Comparison of ENCODE assay signal across 21 cellular contexts in genomic region chr2:46825958-46826897, GRCh38.
DNase-seq lines count a peak whose midpoint lies in the region; ATAC-seq and TF ChIP-seq lines count a peak whose summit lies in the region.
"Had no signal": no experiment of that assay in that cellular context is flagged by ENCODE, and none has a peak within 500 bp of the region (broad histone marks: within the 10 kb centered on the region; RNA-seq: fewer than 3 reads in every experiment).

No MANE protein-coding gene starts in this region.

- POLR2A ChIA-PET in PC-9 (lab: Charles Lee; ENCODE audit: unreplicated experiment): no interaction called here

- H3K4me2 ChIP-seq in PC-9: no peak overlapping the region

- no peak overlapping the region for H3K4me3 ChIP-seq in fibroblast of villous mesenchyme (ENCODE audit: low read depth, low read length)
- no peak overlapping the region for H3K4me3 ChIP-seq in PC-9
- no peak overlapping the region for H3K4me3 ChIP-seq in right lobe of liver
- H3K4me3 ChIP-seq: K562, tibial artery had no signal

- peaks cover 17% of the 10 kb centered on the region for H3K27me3 Mint-ChIP-seq in activated CD8-positive, alpha-beta memory T cell treated with anti-CD3 and anti-CD28 coated beads, Interleukin-2, amount 10 ng/mL, durations not matched to agents 7 days and 5 days

- no peak overlapping the region for H2AFZ ChIP-seq in PC-9

- H3K4me1 Mint-ChIP-seq in activated CD8-positive, alpha-beta memory T cell treated with anti-CD3 and anti-CD28 coated beads, Interleukin-2, amount 10 ng/mL, durations not matched to agents 7 days and 5 days: no peaks in the 10 kb centered on the region
- H3K4me1 Mint-ChIP-seq: activated naive CD4-positive, alpha-beta T cell treated with anti-CD3 and anti-CD28 coated beads, Interleukin-2, amount 10 ng/mL, durations not matched to agents 7 days and 5 days; CD8-positive, alpha-beta memory T cell had no signal

- H3F3A ChIP-seq in PC-9 (ENCODE audit: insufficient read depth, low read depth): no peaks in the 10 kb centered on the region

- no peaks in the 10 kb centered on the region for H3K9me2 ChIP-seq in PC-9 (ENCODE audit: insufficient read depth)

- intact Hi-C loops in PC-9 (cut with micrococcal nuclease; ENCODE audit: unreplicated experiment) (no loop called here), right lobe of liver (cut with DNase I) (no loop called here)

- H3K27me3 ChIP-seq in PC-9 (ENCODE audit: insufficient read depth, low read depth) (no peaks in the 10 kb centered on the region), right lobe of liver (no peaks in the 10 kb centered on the region)
- H3K27me3 ChIP-seq: tibial artery had no signal

- H3K4me1 ChIP-seq in PC-9 (replicated peaks; ENCODE audit: insufficient read depth) (no peaks in the 10 kb centered on the region), right lobe of liver (no peaks in the 10 kb centered on the region)
- H3K4me1 ChIP-seq: tibial artery had no signal

- no peaks in the 10 kb centered on the region for H3K9me3 Mint-ChIP-seq in activated CD8-positive, alpha-beta memory T cell treated with anti-CD3 and anti-CD28 coated beads, Interleukin-2, amount 10 ng/mL, durations not matched to agents 7 days and 5 days (ENCODE audit: low read depth)
- H3K9me3 Mint-ChIP-seq: activated naive CD4-positive, alpha-beta T cell treated with anti-CD3 and anti-CD28 coated beads, Interleukin-2, amount 10 ng/mL, durations not matched to agents 7 days and 5 days; nephron had no signal

- H3K27ac ChIP-seq in PC-9: no peak overlapping the region
- no peak overlapping the region for H3K27ac ChIP-seq in right lobe of liver
- H3K27ac ChIP-seq: tibial artery had no signal

- TF ChIP-seq CTCF in fibroblast of villous mesenchyme (IDR thresholded peaks at IDR 0.05; ENCODE audit: insufficient read depth, low read depth, low read length) (no peak), PC-9 (conservative IDR thresholded peaks at IDR 0.05) (no peak), right lobe of liver (IDR thresholded peaks at IDR 0.05) (no peak)

- 89% methylated on average over 8 of the region's 18 CpGs for WGBS in right lobe of liver (ENCODE audit: insufficient coverage, low coverage, low lambda C conversion rate, missing lambda C conversion rate)

- TF ChIP-seq POLR2A in right lobe of liver (IDR thresholded peaks at IDR 0.05): no peak

- no peaks in the 10 kb centered on the region for H3K79me2 ChIP-seq in PC-9 (ENCODE audit: low read depth)

- H3K36me3 ChIP-seq in PC-9 (ENCODE audit: low read depth) (no peaks in the 10 kb centered on the region), right lobe of liver (no peaks in the 10 kb centered on the region)
- H3K36me3 ChIP-seq: tibial artery had no signal

- CTCF ChIA-PET in activated CD8-positive, alpha-beta memory T cell treated with anti-CD3 and anti-CD28 coated beads, Interleukin-2, amount 10 ng/mL, durations not matched to agents 7 days and 5 days (lab: Charles Lee): no interaction called here
- CTCF ChIA-PET in PC-9 (lab: Charles Lee): no interaction called here

- no peak overlapping the region for H3K4me3 Mint-ChIP-seq in activated CD8-positive, alpha-beta memory T cell treated with anti-CD3 and anti-CD28 coated beads, Interleukin-2, amount 10 ng/mL, durations not matched to agents 7 days and 5 days
- H3K4me3 Mint-ChIP-seq: activated naive CD4-positive, alpha-beta T cell treated with anti-CD3 and anti-CD28 coated beads, Interleukin-2, amount 10 ng/mL, durations not matched to agents 7 days and 5 days; CD8-positive, alpha-beta memory T cell; nephron had no signal

- DNase-seq in activated CD8-positive, alpha-beta memory T cell treated with anti-CD3 and anti-CD28 coated beads, Interleukin-2, amount 50 U/mL, for 48 hours: peak; percentile 43
- no peak for DNase-seq in activated CD8-positive, alpha-beta memory T cell treated with anti-CD3 and anti-CD28 coated beads, Interleukin-2, amount 10 ng/mL, durations not matched to agents 7 days and 5 days
- peak; percentile 86 for DNase-seq in RPMI7951 (ENCODE audit: low read depth)
- peak; percentile 61 for DNase-seq in fibroblast of villous mesenchyme (ENCODE audit: low read depth)
- peak; percentile 33 for DNase-seq in stromal cell of bone marrow (ENCODE audit: low read depth)
- no peak for DNase-seq in PC-9
- no peak for DNase-seq in right lobe of liver
- DNase-seq in NCI-H1105 treated with DMSO at 0.1 percent for 48 hours (lab: John Stamatoyannopoulos, UW): no peak
- DNase-seq: activated CD4-positive, alpha-beta T cell treated with anti-CD3 and anti-CD28 coated beads for 1 hour; activated naive CD4-positive, alpha-beta T cell treated with anti-CD3 and anti-CD28 coated beads, Interleukin-2, amount 10 ng/mL, durations not matched to agents 7 days and 5 days; CD8-positive, alpha-beta memory T cell; effector CD8-positive, alpha-beta T cell; mammary epithelial cell; NCI-H1092 treated with DMSO at 0.1 percent for 48 hours; NCI-H2171 treated with DMSO at 0.1 percent for 48 hours; stimulated activated CD4-positive, alpha-beta T cell treated with anti-CD3 and anti-CD28 coated beads, Interleukin-4, amount 100 ng/mL, for 1 hour; stimulated activated CD8-positive, alpha-beta memory T cell treated with anti-CD3 and anti-CD28 coated beads, Interleukin-4, amount 100 ng/mL, for 48 hours had no signal

- no peaks in the 10 kb centered on the region for H4K20me1 ChIP-seq in PC-9 (ENCODE audit: insufficient read depth)

- H3K36me3 Mint-ChIP-seq in activated CD8-positive, alpha-beta memory T cell treated with anti-CD3 and anti-CD28 coated beads, Interleukin-2, amount 10 ng/mL, durations not matched to agents 7 days and 5 days: no peaks in the 10 kb centered on the region
- H3K36me3 Mint-ChIP-seq: activated naive CD4-positive, alpha-beta T cell treated with anti-CD3 and anti-CD28 coated beads, Interleukin-2, amount 10 ng/mL, durations not matched to agents 7 days and 5 days had no signal

- H3K27ac Mint-ChIP-seq in activated CD8-positive, alpha-beta memory T cell treated with anti-CD3 and anti-CD28 coated beads, Interleukin-2, amount 10 ng/mL, durations not matched to agents 7 days and 5 days: no peak overlapping the region
- H3K27ac Mint-ChIP-seq: activated naive CD4-positive, alpha-beta T cell treated with anti-CD3 and anti-CD28 coated beads, Interleukin-2, amount 10 ng/mL, durations not matched to agents 7 days and 5 days; CD8-positive, alpha-beta memory T cell had no signal

- ATAC-seq in activated CD8-positive, alpha-beta memory T cell treated with anti-CD3 and anti-CD28 coated beads, Interleukin-2, amount 10 ng/mL, durations not matched to agents 7 days and 5 days: no peak
- no peak for ATAC-seq in right lobe of liver
- ATAC-seq: sciatic nerve had no signal

- no peaks in the 10 kb centered on the region for H3K9me3 ChIP-seq in PC-9 (ENCODE audit: insufficient read depth, low read depth)
- H3K9me3 ChIP-seq in right lobe of liver: no peaks in the 10 kb centered on the region
- H3K9me3 ChIP-seq: tibial artery had no signal

- no TSS peak for BruUV-seq in PC-9 (replicated peaks; lab: Mats Ljungman, UMichigan)

Comparison
In these comparisons a context has a peak if more than half of its experiments do, and no peak if none do; other contexts are left out.
1. DNase-seq: peak in activated CD8-positive, alpha-beta memory T cell treated with anti-CD3 and anti-CD28 coated beads, Interleukin-2, amount 50 U/mL, for 48 hours (single experiment), RPMI7951 (single experiment), fibroblast of villous mesenchyme (single experiment) and stromal cell of bone marrow (single experiment); none in activated CD8-positive, alpha-beta memory T cell treated with anti-CD3 and anti-CD28 coated beads, Interleukin-2, amount 10 ng/mL, durations not matched to agents 7 days and 5 days (single experiment), PC-9 (0 of 2), right lobe of liver (0 of 3) and NCI-H1105 treated with DMSO at 0.1 percent for 48 hours (single experiment).